Comparison of ENCODE assay signal across 1 cellular context in the genomic region with DNA sequence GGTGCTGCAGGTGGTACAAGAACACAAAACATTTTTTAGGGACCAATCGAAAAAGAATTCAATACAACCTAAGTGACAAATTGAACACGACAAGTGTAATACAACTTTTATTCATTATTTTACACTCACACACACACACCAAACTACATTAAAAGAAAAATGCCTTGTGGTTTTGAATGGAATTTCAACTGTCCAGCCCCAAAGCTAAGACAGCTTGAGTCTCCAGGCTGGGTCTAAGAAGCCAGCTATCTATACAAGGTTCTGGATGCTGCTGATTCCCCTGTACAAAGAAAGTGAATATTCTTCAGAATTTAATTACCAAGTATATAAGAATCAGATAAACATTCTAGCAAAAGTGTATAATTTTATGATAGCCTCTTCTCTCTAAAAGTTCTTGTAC.
TF ChIP-seq lines count a peak whose summit lies in the region.

No MANE protein-coding gene starts in this region.

TF ChIP-seq in SK-N-SH, 30 proteins besides CTCF, POLR2A, EP300 and RAD21 (continued from another document):
- TF ChIP-seq USF2 (IDR thresholded peaks at IDR 0.05; ENCODE audit: borderline replicate concordance, low read depth, low read length) (no peak), NFIC (IDR thresholded peaks at IDR 0.05; ENCODE audit: borderline replicate concordance) (no peak), PBX3 (IDR thresholded peaks at IDR 0.05) (no peak)
